Comparison of ENCODE assay signal across 27 cellular contexts in genomic region chr2:205543937-205544702, GRCh38.
DNase-seq lines count a peak whose midpoint lies in the region; TF ChIP-seq lines count a peak whose summit lies in the region.
"Had no signal": no experiment of that assay in that cellular context is flagged by ENCODE, and none has a peak within 500 bp of the region (broad histone marks: within the 10 kb centered on the region; RNA-seq: fewer than 3 reads in every experiment).

No MANE protein-coding gene starts in this region.

- intact Hi-C loops in activated T-helper 2 cell treated with anti-CD3 and anti-CD28 coated beads, Interferon-gamma antibody, Interleukin-2, Interleukin-4, amounts not matched to agents 10 μg/mL and 5 μg/mL and 100 μg/mL, durations not matched to agents 14 hours and 24 hours and 36 hours (cut with micrococcal nuclease): loop anchor here (2.0 to 5.0 kb wide), 2 partner anchors 69 to 138 kb away; partner anchors contain the start of gene NRP2
- intact Hi-C loops in transverse colon (cut with DNase I; ENCODE audit: low total_unique reads): no loop called here

- no peaks in the 10 kb centered on the region for H3K36me3 Mint-ChIP-seq in HFFc6 (ENCODE audit: low read depth)
- H3K36me3 Mint-ChIP-seq in activated T-helper 2 cell treated with anti-CD3 and anti-CD28 coated beads, Interferon-gamma antibody, Interleukin-2, Interleukin-4, amounts not matched to agents 10 μg/mL and 5 μg/mL and 100 μg/mL, durations not matched to agents 14 hours and 24 hours and 36 hours (ENCODE audit: low read depth): no peaks in the 10 kb centered on the region

- H3K27me3 ChIP-seq in neutrophil (no peaks in the 10 kb centered on the region), transverse colon (no peaks in the 10 kb centered on the region)
- H3K27me3 ChIP-seq: MG63, vagina had no signal

- H3K4me3 ChIP-seq in neutrophil (ENCODE audit: low read depth in 1 of 2, low read length in 1 of 2): no peak overlapping the region
- no peak overlapping the region for H3K4me3 ChIP-seq in transverse colon
- H3K4me3 ChIP-seq: A549, HAP-1, MG63, PC-9, psoas muscle, smooth muscle cell, vagina had no signal

- H3K27me3 Mint-ChIP-seq in HFFc6 (ENCODE audit: insufficient read depth): no peaks in the 10 kb centered on the region
- peaks cover 4% of the 10 kb centered on the region for H3K27me3 Mint-ChIP-seq in activated T-helper 2 cell treated with anti-CD3 and anti-CD28 coated beads, Interferon-gamma antibody, Interleukin-2, Interleukin-4, amounts not matched to agents 10 μg/mL and 5 μg/mL and 100 μg/mL, durations not matched to agents 14 hours and 24 hours and 36 hours (ENCODE audit: low read depth)
- H3K27me3 Mint-ChIP-seq: T-helper 17 cell had no signal

- H3K4me1 ChIP-seq in neutrophil (ENCODE audit: control insufficient read depth in 1 of 2, insufficient read depth in 1 of 2, low read depth in 1 of 2, low read length in 1 of 2) (peaks cover 52 to 60% of the 10 kb centered on the region in 2 experiments), transverse colon (peaks cover 0 to 10% (median 3%) of the 10 kb centered on the region in 4 donors)
- H3K4me1 ChIP-seq: A549, HAP-1, psoas muscle, vagina had no signal

- TF ChIP-seq POLR2A in transverse colon (IDR thresholded peaks at IDR 0.05): no peak

- WGBS in transverse colon (ENCODE audit: low coverage in 1 of 2), 2 donors: 45 to 67% methylated on average over 2 of the region's 2 CpGs

- peak; percentile 41 for DNase-seq in NCI-H748 (lab: John Stamatoyannopoulos, UW; ENCODE audit: unreplicated experiment)
- DNase-seq in NCI-H748 treated with DMSO at 0.1 percent for 48 hours (lab: John Stamatoyannopoulos, UW): no peak
- DNase-seq in HFFc6: no peak
- DNase-seq in activated T-helper 2 cell treated with anti-CD3 and anti-CD28 coated beads, Interferon-gamma antibody, Interleukin-2, Interleukin-4, amounts not matched to agents 10 μg/mL and 5 μg/mL and 100 μg/mL, durations not matched to agents 14 hours and 24 hours and 36 hours (ENCODE audit: low spot score): no peak
- DNase-seq in transverse colon: no peak
- no peak for DNase-seq in COR-L47 (lab: John Stamatoyannopoulos, UW)
- DNase-seq in occipital lobe (lab: John Stamatoyannopoulos, UW): no peak
- DNase-seq: activated gamma-delta T cell; aorta; DMS 273 treated with DMSO at 0.1 percent for 48 hours; erythroblast; left colon; MG63; NCI-H1930; NCI-H510A treated with DMSO at 0.1 percent for 48 hours; PC-9; psoas muscle; SIG-M5; stimulated activated CD4-positive, alpha-beta T cell treated with anti-CD3 and anti-CD28 coated beads, Interleukin-4, amount 100 ng/mL, for 24 hours; substantia nigra; T-helper 17 cell had no signal

- H3K27ac Mint-ChIP-seq in HFFc6: peak overlapping the region; percentile 30; the same call in 1 of the 2 replicates
- peak overlapping the region; percentile 66 for H3K27ac Mint-ChIP-seq in activated T-helper 2 cell treated with anti-CD3 and anti-CD28 coated beads, Interferon-gamma antibody, Interleukin-2, Interleukin-4, amounts not matched to agents 10 μg/mL and 5 μg/mL and 100 μg/mL, durations not matched to agents 14 hours and 24 hours and 36 hours
- H3K27ac Mint-ChIP-seq: T-helper 17 cell had no signal

- H3K27ac ChIP-seq in neutrophil: peak overlapping the region; percentile 77
- H3K27ac ChIP-seq in transverse colon: no peak overlapping the region
- H3K27ac ChIP-seq: A549, PC-9, psoas muscle, vagina had no signal

- H3K9me3 Mint-ChIP-seq in HFFc6: no peaks in the 10 kb centered on the region
- H3K9me3 Mint-ChIP-seq in activated T-helper 2 cell treated with anti-CD3 and anti-CD28 coated beads, Interferon-gamma antibody, Interleukin-2, Interleukin-4, amounts not matched to agents 10 μg/mL and 5 μg/mL and 100 μg/mL, durations not matched to agents 14 hours and 24 hours and 36 hours: no peaks in the 10 kb centered on the region
- H3K9me3 Mint-ChIP-seq: neural crest cell had no signal

- no peak for TF ChIP-seq EP300 in transverse colon (IDR thresholded peaks at IDR 0.05; ENCODE audit: low read depth)

- no peak overlapping the region for H3K4me3 Mint-ChIP-seq in HFFc6
- H3K4me3 Mint-ChIP-seq in activated T-helper 2 cell treated with anti-CD3 and anti-CD28 coated beads, Interferon-gamma antibody, Interleukin-2, Interleukin-4, amounts not matched to agents 10 μg/mL and 5 μg/mL and 100 μg/mL, durations not matched to agents 14 hours and 24 hours and 36 hours (ENCODE audit: low read depth): no peak overlapping the region
- H3K4me3 Mint-ChIP-seq: neural crest cell, T-helper 17 cell had no signal

- peaks cover 13% of the 10 kb centered on the region for H3K4me1 Mint-ChIP-seq in HFFc6 (ENCODE audit: low read depth)
- peaks cover 30% of the 10 kb centered on the region for H3K4me1 Mint-ChIP-seq in activated T-helper 2 cell treated with anti-CD3 and anti-CD28 coated beads, Interferon-gamma antibody, Interleukin-2, Interleukin-4, amounts not matched to agents 10 μg/mL and 5 μg/mL and 100 μg/mL, durations not matched to agents 14 hours and 24 hours and 36 hours (ENCODE audit: low read depth)

- TF ChIP-seq CTCF in HFFc6 (IDR thresholded peaks at IDR 0.05) (no peak), neutrophil (IDR thresholded peaks at IDR 0.05) (no peak), transverse colon (IDR thresholded peaks at IDR 0.05) (no peak)

- H3K36me3 ChIP-seq in neutrophil (no peaks in the 10 kb centered on the region), transverse colon (no peaks in the 10 kb centered on the region)
- H3K36me3 ChIP-seq: HAP-1, MG63, vagina had no signal

- in situ Hi-C loops in transverse colon (cut with MboI; ENCODE audit: low pct_ligation_motif_present in 1 of 4, low pct_unique_long_range_greater_than_20kb in 1 of 4, low sequenced_read_pairs in 3 of 4): no loop called here

- H3K9me3 ChIP-seq in neutrophil (no peaks in the 10 kb centered on the region), transverse colon (no peaks in the 10 kb centered on the region)
- H3K9me3 ChIP-seq: A549, HAP-1, MG63, psoas muscle, vagina had no signal
